16 cellular contexts compared by ENCODE assay signal in genomic region chr10:686155-686931, GRCh38.
"Had no signal": no experiment of that assay in that cellular context is flagged by ENCODE, and none has a peak within 500 bp of the region (broad histone marks: within the 10 kb centered on the region; RNA-seq: fewer than 3 reads in every experiment).

No MANE protein-coding gene starts in this region.

- H3K36me3 ChIP-seq: cardiac muscle cell had no signal

- H3K27ac ChIP-seq: cardiac muscle cell had no signal

- H3K36me3 Mint-ChIP-seq: activated naive CD4-positive, alpha-beta T cell treated with anti-CD3 and anti-CD28 coated beads, Interleukin-2, amount 50 U/mL, for 24 hours had no signal

- H3K4me3 ChIP-seq: cardiac muscle cell had no signal

- DNase-seq: activated CD4-positive, alpha-beta T cell treated with anti-CD3 and anti-CD28 coated beads, Interleukin-2, amount 50 U/mL, for 1 hour; activated CD4-positive, CD25-positive, alpha-beta regulatory T cell; activated CD8-positive, alpha-beta memory T cell treated with anti-CD3 and anti-CD28 coated beads, Interleukin-2, amount 50 U/mL, for 4 hours; activated effector memory CD4-positive, alpha-beta T cell treated with Interleukin-2 at 50 U/mL for 16 hours; activated T-cell treated with anti-CD3 and anti-CD28 coated beads, Interleukin-2, amount 50 U/mL, for 48 hours; effector memory CD8-positive, alpha-beta T cell; left cardiac atrium; mesendoderm; naive thymus-derived CD8-positive, alpha-beta T cell; stimulated activated CD4-positive, alpha-beta T cell treated with anti-CD3 and anti-CD28 coated beads, Interleukin-4, amount 100 ng/mL, for 4 hours; stimulated activated naive CD4-positive, alpha-beta T cell treated with Interleukin-2 at 50 U/mL for 16 hours; T-helper 1 cell; T-helper 9 cell; trophoblast cell had no signal

- H3K4me3 Mint-ChIP-seq: activated naive CD4-positive, alpha-beta T cell treated with anti-CD3 and anti-CD28 coated beads, Interleukin-2, amount 50 U/mL, for 24 hours; effector memory CD8-positive, alpha-beta T cell; naive thymus-derived CD8-positive, alpha-beta T cell had no signal

- H3K27ac Mint-ChIP-seq: activated naive CD4-positive, alpha-beta T cell treated with anti-CD3 and anti-CD28 coated beads, Interleukin-2, amount 50 U/mL, for 24 hours; effector memory CD8-positive, alpha-beta T cell; naive thymus-derived CD8-positive, alpha-beta T cell had no signal

- H3K27me3 ChIP-seq: cardiac muscle cell had no signal

- H3K9me3 Mint-ChIP-seq: activated naive CD4-positive, alpha-beta T cell treated with anti-CD3 and anti-CD28 coated beads, Interleukin-2, amount 50 U/mL, for 24 hours; effector memory CD8-positive, alpha-beta T cell had no signal
